ENCODE assay signal across 16 cellular contexts in the genomic region with DNA sequence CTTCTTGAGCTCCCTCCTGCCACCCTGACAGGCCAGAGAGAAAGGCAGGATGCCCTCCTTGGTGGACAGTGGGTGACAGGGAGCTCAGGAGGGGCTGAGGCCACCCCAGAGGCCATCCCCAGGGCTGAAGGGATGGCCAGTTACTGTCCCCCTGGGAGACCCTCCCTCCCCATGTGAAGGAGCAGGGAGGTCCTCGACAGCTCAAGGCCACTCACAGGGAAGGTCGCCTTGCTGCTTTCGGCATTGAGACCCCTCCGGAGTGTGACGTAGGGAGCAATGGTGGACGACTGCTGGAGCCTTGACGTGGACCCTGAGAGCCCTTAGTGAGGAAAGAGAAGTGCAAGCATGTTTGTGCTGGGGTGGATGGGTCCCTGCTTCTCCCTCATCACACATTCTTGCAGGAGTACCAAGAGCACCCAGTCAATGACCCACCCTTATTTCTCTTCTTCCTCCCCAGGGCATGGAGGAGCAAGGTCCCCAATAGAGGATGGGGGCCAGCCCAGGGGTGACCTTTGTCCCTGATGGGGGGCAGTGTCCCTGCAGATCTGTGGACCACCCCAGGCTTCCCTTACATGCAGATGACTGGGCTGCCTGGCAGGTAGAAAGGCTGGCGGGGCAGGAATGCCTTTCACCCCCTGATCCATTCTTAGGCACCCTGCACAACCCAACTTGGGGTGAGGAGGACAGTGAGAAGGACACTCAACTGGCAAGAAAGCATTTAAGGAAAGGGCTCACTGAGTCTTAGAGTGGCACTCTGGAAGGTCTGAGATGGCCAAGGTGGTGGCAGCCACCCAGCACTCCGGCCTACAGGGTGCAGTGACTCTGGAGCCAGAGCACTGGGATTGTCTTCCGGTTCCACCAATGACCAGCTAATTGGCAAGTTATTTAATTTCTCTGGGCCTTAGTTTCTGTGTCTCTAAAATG. TPM values are rescaled to one million over a fixed set of nuclear protein-coding genes. Genes with fewer than 3 reads are reported as not detected.
DNase-seq lines count a peak whose midpoint lies in the region; ATAC-seq and TF ChIP-seq lines count a peak whose summit lies in the region.
"Had no signal": no experiment of that assay in that cellular context is flagged by ENCODE, and none has a peak within 500 bp of the region (broad histone marks: within the 10 kb centered on the region; RNA-seq: fewer than 3 reads in every experiment).

No MANE protein-coding gene starts in this region.

- in situ Hi-C loops in IMR-90 (cut with MboI; ENCODE audit: low sequenced_read_pairs): loop anchor here (10.0 kb wide), 1 partner anchor 275 kb away; no protein-coding TSS in a partner anchor

- no peaks in the 10 kb centered on the region for H3K36me3 ChIP-seq in IMR-90 (ENCODE audit: control insufficient read depth, insufficient read depth, low read length)
- H3K36me3 ChIP-seq in ascending aorta: no peaks in the 10 kb centered on the region
- H3K36me3 ChIP-seq in mesenchymal stem cell (ENCODE audit: control insufficient read depth in 1 of 2, insufficient read depth in 2 of 2, low read depth in 1 of 2, low read length in 2 of 2): peaks cover 0 to 27% of the 10 kb centered on the region in 2 experiments
- H3K36me3 ChIP-seq in OCI-LY7 (ENCODE audit: insufficient read depth, low read length): no peaks in the 10 kb centered on the region

- BruUV-seq in IMR-90 (replicated peaks; lab: Mats Ljungman, UMichigan): no TSS peak
- no TSS peak for BruUV-seq in OCI-LY7 (replicated peaks; lab: Mats Ljungman, UMichigan)

- H3K4me3 Mint-ChIP-seq in type B pancreatic cell: no peak overlapping the region
- no peak overlapping the region for H3K4me3 Mint-ChIP-seq in activated CD4-positive, alpha-beta T cell treated with anti-CD3 and anti-CD28 coated beads for 36 hours
- H3K4me3 Mint-ChIP-seq: CD4-positive, alpha-beta T cell had no signal

- H3K9me3 ChIP-seq in IMR-90 (ENCODE audit: control insufficient read depth, insufficient read depth, low read length) (no peaks in the 10 kb centered on the region), ascending aorta (no peaks in the 10 kb centered on the region), mesenchymal stem cell (ENCODE audit: control insufficient read depth, low read length) (no peaks in the 10 kb centered on the region), OCI-LY7 (ENCODE audit: low read length) (no peaks in the 10 kb centered on the region)

- peaks cover 26% of the 10 kb centered on the region for H3K4me1 Mint-ChIP-seq in type B pancreatic cell (ENCODE audit: unreplicated experiment)
- H3K4me1 Mint-ChIP-seq in activated CD4-positive, alpha-beta T cell treated with anti-CD3 and anti-CD28 coated beads for 36 hours: peaks cover 8% of the 10 kb centered on the region

- 100% methylated on average over 4 of the region's 10 CpGs; no CpG with 5 or more reads in 1 of the 2 experiments for WGBS in IMR-90 (ENCODE audit: extremely low coverage in 2 of 2, insufficient read length in 1 of 2), 2 experiments
- 97% methylated on average over 8 of the region's 10 CpGs for WGBS in mesenchymal stem cell

- H3K79me2 ChIP-seq in OCI-LY7 (ENCODE audit: insufficient read depth, low read depth, low read length): no peaks in the 10 kb centered on the region

- H3K56ac ChIP-seq in IMR-90 (ENCODE audit: extremely low read depth, insufficient read depth, low read length): no peak overlapping the region

- no peaks in the 10 kb centered on the region for H3K9me2 ChIP-seq in OCI-LY7 (ENCODE audit: insufficient read depth, low read length)

- DNase-seq in IMR-90 (no peak), ascending aorta (ENCODE audit: low spot score in 2 of 2) (no peak), mesenchymal stem cell (no peak), type B pancreatic cell (ENCODE audit: extremely low spot score, unreplicated experiment) (no peak), substantia nigra (lab: John Stamatoyannopoulos, UW) (no peak), OCI-LY7 (ENCODE audit: low spot score) (no peak)
- no peak for DNase-seq in activated CD4-positive, alpha-beta T cell treated with anti-CD3 and anti-CD28 coated beads for 36 hours
- DNase-seq: CD4-positive, alpha-beta T cell; DMS53; H7; NCI-H1105; NCI-H1694 treated with DMSO at 0.1 percent for 48 hours; NCI-H2107; NCI-H2227 treated with DMSO at 0.1 percent for 48 hours; NCI-H524 treated with DMSO at 0.1 percent for 48 hours; SHP77 treated with DMSO at 0.1 percent for 48 hours had no signal

- no peak overlapping the region for H3K27ac ChIP-seq in IMR-90 (ENCODE audit: insufficient read depth, low read length)
- H3K27ac ChIP-seq in ascending aorta: peak overlapping the region; percentile 76 to 84
- H3K27ac ChIP-seq in mesenchymal stem cell (ENCODE audit: low read length, poor library complexity, severe bottlenecking): no peak overlapping the region
- no peak overlapping the region for H3K27ac ChIP-seq in substantia nigra (ENCODE audit: low read depth, low read length, poor library complexity, severe bottlenecking)
- no peak overlapping the region for H3K27ac ChIP-seq in OCI-LY7 (ENCODE audit: low read depth, low read length, poor library complexity, severe bottlenecking)

- H4K8ac ChIP-seq in IMR-90 (ENCODE audit: low read depth in 2 of 2, low read length in 2 of 2): no peak overlapping the region
- H4K8ac ChIP-seq in mesenchymal stem cell (ENCODE audit: low read length): no peak overlapping the region

- H3K27me3 Mint-ChIP-seq in type B pancreatic cell: no peaks in the 10 kb centered on the region
- H3K27me3 Mint-ChIP-seq in activated CD4-positive, alpha-beta T cell treated with anti-CD3 and anti-CD28 coated beads for 36 hours: no peaks in the 10 kb centered on the region
- H3K27me3 Mint-ChIP-seq: CD4-positive, alpha-beta T cell had no signal

- H2BK120ac ChIP-seq in IMR-90 (ENCODE audit: low read depth, low read length): no peak overlapping the region; the same call in 1 of the 2 replicates
- H2BK120ac ChIP-seq in mesenchymal stem cell (ENCODE audit: low read depth, low read length): no peak overlapping the region

- no peak overlapping the region for H3K14ac ChIP-seq in IMR-90 (replicated peaks; ENCODE audit: low read depth, low read length)
- H3K14ac ChIP-seq in mesenchymal stem cell (ENCODE audit: low read length in 2 of 2): no peak overlapping the region

- no peak overlapping the region for H2BK12ac ChIP-seq in mesenchymal stem cell (ENCODE audit: low read length in 2 of 2)

- H4K5ac ChIP-seq in IMR-90 (ENCODE audit: low read depth, low read length): no peak overlapping the region

- intact Hi-C loops in IMR-90 (cut with micrococcal nuclease) (loop anchor here (5.0 to 10.0 kb wide), 3 partner anchors 92 to 715 kb away; no protein-coding TSS in a partner anchor), ascending aorta (cut with DNase I) (loop anchor here (2.0 to 10.0 kb wide), 5 partner anchors 21 to 417 kb away; a partner anchor contains a TSS), OCI-LY7 (cut with micrococcal nuclease; ENCODE audit: unreplicated experiment) (no loop called here)
- intact Hi-C loops in activated CD4-positive, alpha-beta T cell treated with anti-CD3 and anti-CD28 coated beads for 36 hours (cut with DNase I, micrococcal nuclease): loop anchor here (2.0 to 5.0 kb wide), 2 partner anchors 147 to 273 kb away; no protein-coding TSS in a partner anchor

- no peak overlapping the region for H3K9ac ChIP-seq in IMR-90 (ENCODE audit: low read depth, low read length)
- no peak overlapping the region for H3K9ac ChIP-seq in mesenchymal stem cell (ENCODE audit: low read length)

- no peak for ATAC-seq in IMR-90 (ENCODE audit: low read depth)
- no peak for ATAC-seq in activated CD4-positive, alpha-beta T cell treated with anti-CD3 and anti-CD28 coated beads for 36 hours

- H3K36me3 Mint-ChIP-seq in type B pancreatic cell: peaks cover 12% of the 10 kb centered on the region
- H3K36me3 Mint-ChIP-seq in activated CD4-positive, alpha-beta T cell treated with anti-CD3 and anti-CD28 coated beads for 36 hours (ENCODE audit: low read depth): no peaks in the 10 kb centered on the region

- CTCF ChIA-PET in IMR-90 (lab: Yijun Ruan, JAX): no interaction called here
- CTCF ChIA-PET in activated CD4-positive, alpha-beta T cell treated with anti-CD3 and anti-CD28 coated beads for 36 hours (lab: Charles Lee): interaction anchor here (0.6 to 6.7 kb wide), 11 partner anchors 8 to 414 kb away, joined by 3 to 59 read pairs (median 4); no protein-coding TSS in a partner anchor
- CTCF ChIA-PET in OCI-LY7 (lab: Charles Lee; ENCODE audit: unreplicated experiment): no interaction called here

- H3K18ac ChIP-seq in IMR-90 (ENCODE audit: low read depth, low read length) (no peak overlapping the region), mesenchymal stem cell (ENCODE audit: low read depth in 1 of 2, low read length in 2 of 2) (peak overlapping the region in 1 of 2 experiments; percentile 23)

- no peaks in the 10 kb centered on the region for H3K9me3 Mint-ChIP-seq in type B pancreatic cell
- no peaks in the 10 kb centered on the region for H3K9me3 Mint-ChIP-seq in activated CD4-positive, alpha-beta T cell treated with anti-CD3 and anti-CD28 coated beads for 36 hours (ENCODE audit: low read depth)
- H3K9me3 Mint-ChIP-seq: CD4-positive, alpha-beta T cell had no signal

- H2BK20ac ChIP-seq in IMR-90 (ENCODE audit: low read depth, low read length): no peak overlapping the region

- TF ChIP-seq CTCF in IMR-90 (conservative IDR thresholded peaks at IDR 0.05; ENCODE audit: low read depth, low read length) (no peak), ascending aorta (IDR thresholded peaks at IDR 0.05) (no peak), type B pancreatic cell (conservative IDR thresholded peaks at IDR 0.05) (no peak), OCI-LY7 (conservative IDR thresholded peaks at IDR 0.05; ENCODE audit: low read length) (no peak)

- dilution Hi-C loops in IMR-90 (cut with HindIII; ENCODE audit: low sequenced_read_pairs, unreplicated experiment): no loop called here

- H3K4ac ChIP-seq in IMR-90 (ENCODE audit: low read depth, low read length) (peak overlapping the region; percentile 30; the same call in 1 of the 2 replicates), mesenchymal stem cell (ENCODE audit: low read depth in 1 of 2, low read length in 2 of 2) (no peak overlapping the region)

- H3K4me3 ChIP-seq in IMR-90 (ENCODE audit: insufficient read depth, low read depth, low read length): no peak overlapping the region
- no peak overlapping the region for H3K4me3 ChIP-seq in ascending aorta
- H3K4me3 ChIP-seq in mesenchymal stem cell (ENCODE audit: insufficient read depth in 1 of 2, low read depth in 1 of 2, low read length in 2 of 2): no peak overlapping the region
- no peak overlapping the region for H3K4me3 ChIP-seq in OCI-LY7 (ENCODE audit: low read depth, low read length, poor library complexity, severe bottlenecking)

- H3K23ac ChIP-seq in IMR-90 (ENCODE audit: low read depth, low read length) (no peak overlapping the region), mesenchymal stem cell (ENCODE audit: low read length in 2 of 2) (no peak overlapping the region)

- peak overlapping the region; percentile 35; the same call in 1 of the 2 replicates for H2AK5ac ChIP-seq in IMR-90 (ENCODE audit: low read depth, low read length)
- no peak overlapping the region for H2AK5ac ChIP-seq in mesenchymal stem cell (ENCODE audit: low read length, severe bottlenecking)

- H3K27ac Mint-ChIP-seq in type B pancreatic cell: peak overlapping the region; percentile 32
- H3K27ac Mint-ChIP-seq in activated CD4-positive, alpha-beta T cell treated with anti-CD3 and anti-CD28 coated beads for 36 hours: no peak overlapping the region
- H3K27ac Mint-ChIP-seq: CD4-positive, alpha-beta T cell had no signal

- H3K4me2 ChIP-seq in IMR-90 (ENCODE audit: low read depth, low read length) (no peak overlapping the region), mesenchymal stem cell (ENCODE audit: low read length, poor library complexity, severe bottlenecking) (no peak overlapping the region), OCI-LY7 (ENCODE audit: low read length) (no peak overlapping the region)

- H3K4me1 ChIP-seq in IMR-90 (ENCODE audit: control insufficient read depth, insufficient read depth, low read length) (peaks cover 6% of the 10 kb centered on the region), ascending aorta (peaks cover 24 to 36% of the 10 kb centered on the region in 2 donors), mesenchymal stem cell (ENCODE audit: control insufficient read depth, insufficient read depth, low read depth, low read length) (peaks cover 19% of the 10 kb centered on the region), OCI-LY7 (ENCODE audit: insufficient read depth, low read length, poor library complexity, severe bottlenecking) (no peaks in the 10 kb centered on the region)

- H2AK9ac ChIP-seq in IMR-90 (replicated peaks; ENCODE audit: low read depth, low read length, poor library complexity): no peak overlapping the region

- no peak overlapping the region for H4K91ac ChIP-seq in IMR-90 (ENCODE audit: insufficient read depth, low read depth, low read length)
- no peak overlapping the region for H4K91ac ChIP-seq in mesenchymal stem cell (ENCODE audit: low read length)

- POLR2A ChIA-PET in IMR-90 (lab: Charles Lee; ENCODE audit: unreplicated experiment) (no interaction called here), OCI-LY7 (lab: Charles Lee) (no interaction called here)
- POLR2A ChIA-PET in activated CD4-positive, alpha-beta T cell treated with anti-CD3 and anti-CD28 coated beads for 36 hours (lab: Charles Lee): no interaction called here

- no peak for TF ChIP-seq POLR2A in IMR-90 (IDR thresholded peaks at IDR 0.05; ENCODE audit: low read depth, low read length)

- H3K79me1 ChIP-seq in IMR-90 (ENCODE audit: low read depth in 1 of 2, low read length in 2 of 2): no peaks in the 10 kb centered on the region
- H3K79me1 ChIP-seq in mesenchymal stem cell (replicated peaks; ENCODE audit: low read length, poor library complexity, severe bottlenecking): no peaks in the 10 kb centered on the region

- no peak for TF ChIP-seq RAD21 in IMR-90 (IDR thresholded peaks at IDR 0.05; ENCODE audit: low read length)

- H4K20me1 ChIP-seq in IMR-90 (ENCODE audit: insufficient read depth, low read length): no peaks in the 10 kb centered on the region
- H4K20me1 ChIP-seq in OCI-LY7 (ENCODE audit: insufficient read depth, low read length): no peaks in the 10 kb centered on the region

- 0 out of 3 replicates have a peak overlapping the region, but pooled peaks have one; percentile 29 for H2BK15ac ChIP-seq in IMR-90 (ENCODE audit: low read depth, low read length)
- H2BK15ac ChIP-seq in mesenchymal stem cell (ENCODE audit: low read depth, poor library complexity, severe bottlenecking): peak overlapping the region; percentile 17

- H2AFZ ChIP-seq in IMR-90 (replicated peaks; ENCODE audit: low read length, poor library complexity) (no peak overlapping the region), mesenchymal stem cell (ENCODE audit: low read depth, low read length) (no peak overlapping the region), OCI-LY7 (ENCODE audit: low read length) (no peak overlapping the region)

- H3K27me3 ChIP-seq in IMR-90 (ENCODE audit: control insufficient read depth, insufficient read depth, low read length) (no peaks in the 10 kb centered on the region), ascending aorta (no peaks in the 10 kb centered on the region), mesenchymal stem cell (ENCODE audit: control insufficient read depth in 1 of 2, insufficient read depth in 1 of 2, low read length in 2 of 2) (no peaks in the 10 kb centered on the region)

- H3K9me1 ChIP-seq in IMR-90 (ENCODE audit: insufficient read depth, low read length): peaks cover 7% of the 10 kb centered on the region

- H2BK5ac ChIP-seq in IMR-90 (ENCODE audit: low read depth, low read length, poor library complexity, severe bottlenecking) (no peak overlapping the region), mesenchymal stem cell (ENCODE audit: low read depth, low read length, poor library complexity, severe bottlenecking) (no peak overlapping the region)

RNA-seq across cellular contexts. Expression of a gene that starts 51.4 kb away (rescaled TPM):
- total RNA-seq in IMR-90 (2012; rRNA removed): 53.8 and 238 TPM in 2 replicates
- 67.8 and 77.2 TPM in 2 replicates for polyA plus RNA-seq in IMR-90 (2012; rRNA removed)
- polyA plus RNA-seq in IMR-90 (2012; cell fraction: cytosol; rRNA removed): 27.7 and 30.2 TPM in 2 replicates
- polyA plus RNA-seq in IMR-90 (2012; cell fraction: nucleus; rRNA removed; ENCODE audit: low replicate concordance): 10.2 and 52.0 TPM in 2 replicates
- 40.9 TPM for total RNA-seq in ascending aorta
- polyA plus RNA-seq in mesenchymal stem cell (2013, experiment 1 of 2): 134 TPM
- polyA plus RNA-seq in mesenchymal stem cell (2013, experiment 2 of 2): 133 TPM
- 115 and 148 TPM in 2 replicates for total RNA-seq in type B pancreatic cell (ENCODE audit: low replicate concordance)
- 100 to 1,000 TPM; 142 to 193 TPM for total RNA-seq in activated CD4-positive, alpha-beta T cell treated with anti-CD3 and anti-CD28 coated beads for 36 hours
- 118 and 168 TPM in 2 replicates for total RNA-seq in OCI-LY7 (2014; rRNA removed; shearing (Covaris generic))
- 131 and 146 TPM in 2 replicates for total RNA-seq in OCI-LY7 (2022)

Comparison
In these comparisons a context has a peak if more than half of its experiments do, and no peak if none do; other contexts are left out.
1. H3K27ac ChIP-seq: peak in ascending aorta (2 of 2); none in IMR-90 (single experiment), mesenchymal stem cell (single experiment), substantia nigra (single experiment) and OCI-LY7 (single experiment).